19 cellular contexts compared by ENCODE assay signal in genomic region chr2:46828039-46828438, GRCh38.
"Had no signal": no experiment of that assay in that cellular context is flagged by ENCODE, and none has a peak within 500 bp of the region (broad histone marks: within the 10 kb centered on the region; RNA-seq: fewer than 3 reads in every experiment).

No MANE protein-coding gene starts in this region.

- H3K9me3 Mint-ChIP-seq: activated naive CD4-positive, alpha-beta T cell treated with anti-CD3 and anti-CD28 coated beads for 36 hours; activated T-cell treated with anti-CD3 and anti-CD28 coated beads, Interleukin-2, amount 50 U/mL, for 24 hours; activated T-helper 2 cell treated with anti-CD3 and anti-CD28 coated beads, Interferon-gamma antibody, Interleukin-2, Interleukin-4, amounts not matched to agents 10 μg/mL and 5 μg/mL and 100 μg/mL, durations not matched to agents 14 hours and 24 hours and 36 hours; natural killer cell had no signal

- H3K4me1 Mint-ChIP-seq: activated CD8-positive, alpha-beta memory T cell treated with anti-CD3 and anti-CD28 coated beads, Interleukin-2, amount 10 ng/mL, durations not matched to agents 7 days and 5 days; natural killer cell; WTC11 had no signal

- H3K9me3 ChIP-seq: esophagus muscularis mucosa, sigmoid colon, thyroid gland had no signal

- DNase-seq: activated CD4-positive, alpha-beta memory T cell treated with anti-CD3 and anti-CD28 coated beads for 36 hours; activated CD4-positive, alpha-beta T cell treated with anti-CD3 and anti-CD28 coated beads for 4 hours; activated CD8-positive, alpha-beta memory T cell treated with anti-CD3 and anti-CD28 coated beads, Interleukin-2, amount 10 ng/mL, durations not matched to agents 7 days and 5 days; activated naive CD4-positive, alpha-beta T cell treated with anti-CD3 and anti-CD28 coated beads for 36 hours; anterior cingulate cortex; effector CD4-positive, alpha-beta T cell; left cardiac atrium; mesendoderm; natural killer cell; sigmoid colon; spleen; stimulated activated CD4-positive, alpha-beta T cell treated with anti-CD3 and anti-CD28 coated beads, Interleukin-4, amount 100 ng/mL, for 4 hours; stimulated activated naive CD4-positive, alpha-beta T cell treated with Interleukin-2 at 50 U/mL for 16 hours; thyroid gland had no signal

- ATAC-seq: activated CD8-positive, alpha-beta memory T cell treated with anti-CD3 and anti-CD28 coated beads, Interleukin-2, amount 10 ng/mL, durations not matched to agents 7 days and 5 days; natural killer cell; WTC11 had no signal

- H3K27ac ChIP-seq: brain microvascular endothelial cell, esophagus muscularis mucosa, sigmoid colon, spleen, thyroid gland had no signal

- H3K4me1 ChIP-seq: spleen, thyroid gland had no signal

- H3K4me3 ChIP-seq: esophagus muscularis mucosa, sigmoid colon, spleen, thyroid gland had no signal

- H3K27me3 ChIP-seq: brain microvascular endothelial cell, esophagus muscularis mucosa, sigmoid colon, thyroid gland had no signal

- H3K36me3 Mint-ChIP-seq: activated CD8-positive, alpha-beta memory T cell treated with anti-CD3 and anti-CD28 coated beads, Interleukin-2, amount 10 ng/mL, durations not matched to agents 7 days and 5 days; natural killer cell; WTC11 had no signal

- H3K4me3 Mint-ChIP-seq: activated CD4-positive, alpha-beta memory T cell treated with anti-CD3 and anti-CD28 coated beads for 36 hours; activated CD8-positive, alpha-beta memory T cell treated with anti-CD3 and anti-CD28 coated beads, Interleukin-2, amount 10 ng/mL, durations not matched to agents 7 days and 5 days; activated naive CD4-positive, alpha-beta T cell treated with anti-CD3 and anti-CD28 coated beads for 36 hours; activated T-cell treated with anti-CD3 and anti-CD28 coated beads, Interleukin-2, amount 50 U/mL, for 24 hours; natural killer cell; WTC11 had no signal

- H3K36me3 ChIP-seq: brain microvascular endothelial cell, esophagus muscularis mucosa, sigmoid colon, spleen, thyroid gland had no signal

- H3K27ac Mint-ChIP-seq: activated CD4-positive, alpha-beta memory T cell treated with anti-CD3 and anti-CD28 coated beads for 36 hours; activated CD8-positive, alpha-beta memory T cell treated with anti-CD3 and anti-CD28 coated beads, Interleukin-2, amount 10 ng/mL, durations not matched to agents 7 days and 5 days; activated naive CD4-positive, alpha-beta T cell treated with anti-CD3 and anti-CD28 coated beads for 36 hours; activated T-cell treated with anti-CD3 and anti-CD28 coated beads, Interleukin-2, amount 50 U/mL, for 24 hours; activated T-helper 2 cell treated with anti-CD3 and anti-CD28 coated beads, Interferon-gamma antibody, Interleukin-2, Interleukin-4, amounts not matched to agents 10 μg/mL and 5 μg/mL and 100 μg/mL, durations not matched to agents 14 hours and 24 hours and 36 hours; natural killer cell; WTC11 had no signal
